24 cellular contexts compared by ENCODE assay signal in genomic region chr20:46050444-46050843, GRCh38. TPM values are rescaled to one million over a fixed set of nuclear protein-coding genes. Genes with fewer than 3 reads are reported as not detected.
"Had no signal": no experiment of that assay in that cellular context is flagged by ENCODE, and none has a peak within 500 bp of the region (broad histone marks: within the 10 kb centered on the region; RNA-seq: fewer than 3 reads in every experiment).

No MANE protein-coding gene starts in this region.

- DNase-seq: Karpas-422, KG1, MG63, NCI-H1092, NCI-H1105 treated with DMSO at 0.1 percent for 48 hours, NCI-H1417 treated with DMSO at 0.1 percent for 48 hours, NCI-H146, NCI-H1694 treated with DMSO at 0.1 percent for 48 hours, NCI-H1930, NCI-H2081, NCI-H2107, NCI-H226, NCI-H446, NCI-H510A, NCI-H524 treated with DMSO at 0.1 percent for 48 hours, NCI-H69, NCI-H774, SHP77 treated with DMSO at 0.1 percent for 48 hours, SJCRH30, SK-N-SH, SW 1271, T-cell had no signal

- H3K27ac ChIP-seq: RWPE1, SJCRH30 had no signal

- H3K4me2 ChIP-seq: SK-N-SH had no signal

- H3K9me3 ChIP-seq: MG63, SJCRH30, SK-N-SH had no signal

- H3K36me3 ChIP-seq: MG63, SJCRH30 had no signal

- ATAC-seq: Right ventricle myocardium inferior, T-cell had no signal

- H3K9ac ChIP-seq: SK-N-SH had no signal

- H3K4me1 ChIP-seq: SJCRH30 had no signal

- H3K27me3 ChIP-seq: SJCRH30 had no signal

- H3K4me3 ChIP-seq: MG63, SJCRH30 had no signal

RNA-seq across cellular contexts. Expression of gene SLC12A5, which starts 21.4 kb away (rescaled TPM):
- total RNA-seq: Right ventricle myocardium inferior had no signal
